14 cellular contexts compared by ENCODE assay signal in genomic region chr17:1731194-1731506, GRCh38. TPM values are rescaled to one million over a fixed set of nuclear protein-coding genes. Genes with fewer than 3 reads are reported as not detected.
DNase-seq lines count a peak whose midpoint lies in the region; ATAC-seq and TF ChIP-seq lines count a peak whose summit lies in the region.
"Had no signal": no experiment of that assay in that cellular context is flagged by ENCODE, and none has a peak within 500 bp of the region (broad histone marks: within the 10 kb centered on the region; RNA-seq: fewer than 3 reads in every experiment).

No MANE protein-coding gene starts in this region.

- ATAC-seq in GM21515 (IDR thresholded peaks at IDR 0.05; ENCODE audit: unreplicated experiment), result no peak
- ATAC-seq: activated CD4-positive, alpha-beta T cell treated with anti-CD3 and anti-CD28 coated beads for 36 hours had no signal

- H3K36me3 ChIP-seq in osteoblast (ENCODE audit: insufficient read depth, low read length) (peaks cover 24% of the 10 kb centered on the region), tibial artery (peaks cover 27 to 95% (median 80%) of the 10 kb centered on the region in 3 donors)
- H3K36me3 ChIP-seq: neural progenitor cell had no signal

- H3K79me2 ChIP-seq in osteoblast (ENCODE audit: insufficient read depth, low read length), result peaks cover 26% of the 10 kb centered on the region

- H3K36me3 Mint-ChIP-seq in HFFc6 (ENCODE audit: low read depth) (peaks cover 11% of the 10 kb centered on the region), MCF 10A (ENCODE audit: insufficient read depth, unreplicated experiment) (peaks cover 55% of the 10 kb centered on the region)
- H3K36me3 Mint-ChIP-seq: neural progenitor cell had no signal

- H3K27ac ChIP-seq in osteoblast (ENCODE audit: low read depth, low read length) (peak overlapping the region; percentile 48), tibial artery (peak overlapping the region; percentile 62 to 71)
- H3K27ac ChIP-seq: neural progenitor cell had no signal

- H3K27me3 ChIP-seq in osteoblast (ENCODE audit: insufficient read depth, low read length), result no peaks in the 10 kb centered on the region
- H3K27me3 ChIP-seq in tibial artery, result no peaks in the 10 kb centered on the region
- H3K27me3 ChIP-seq: neural progenitor cell had no signal

- no peak overlapping the region for H3K4me3 ChIP-seq in osteoblast (ENCODE audit: insufficient read depth, low read length)
- H3K4me3 ChIP-seq in tibial artery, result no peak overlapping the region
- H3K4me3 ChIP-seq: neural progenitor cell had no signal

- TF ChIP-seq CTCF in HFFc6 (IDR thresholded peaks at IDR 0.05) (no peak), MCF 10A (IDR thresholded peaks at IDR 0.05; ENCODE audit: unreplicated experiment) (no peak), osteoblast (IDR thresholded peaks at IDR 0.05; ENCODE audit: extremely low read depth, low read depth, low read length) (no peak), tibial artery (IDR thresholded peaks at IDR 0.05) (no peak)

- intact Hi-C loops in MCF 10A (cut with micrococcal nuclease), result loop anchor here (2.0 kb wide), 1 partner anchor 54 kb away; no protein-coding TSS in a partner anchor
- intact Hi-C loops in tibial artery (cut with DNase I; ENCODE audit: low total_unique reads), result no loop called here

- H3K27me3 Mint-ChIP-seq in HFFc6 (ENCODE audit: insufficient read depth) (peaks cover 4% of the 10 kb centered on the region), MCF 10A (ENCODE audit: insufficient read depth, unreplicated experiment) (no peaks in the 10 kb centered on the region)
- H3K27me3 Mint-ChIP-seq: activated CD4-positive, alpha-beta T cell treated with anti-CD3 and anti-CD28 coated beads for 36 hours had no signal

- H3K9me3 ChIP-seq in osteoblast (ENCODE audit: low read depth, low read length) (no peaks in the 10 kb centered on the region), tibial artery (no peaks in the 10 kb centered on the region)

- no peak overlapping the region for H3K4me2 ChIP-seq in osteoblast (ENCODE audit: insufficient read depth, low read length)
- H3K4me2 ChIP-seq: neural progenitor cell had no signal

- H3K4me1 ChIP-seq in osteoblast (ENCODE audit: insufficient read depth, low read length), result no peaks in the 10 kb centered on the region
- peaks cover 0 to 33% (median 11%) of the 10 kb centered on the region in 4 donors for H3K4me1 ChIP-seq in tibial artery
- H3K4me1 ChIP-seq: neural progenitor cell had no signal

- POLR2A ChIA-PET in MCF 10A (lab: Yijun Ruan, JAX), result interaction anchor here (0.7 to 5.2 kb wide), 8 partner anchors 14 to 62 kb away, joined by 3 to 26 read pairs (median 4); no protein-coding TSS in a partner anchor

- H2AFZ ChIP-seq in osteoblast (ENCODE audit: low read length), result no peak overlapping the region
- H2AFZ ChIP-seq: neural progenitor cell had no signal

- DNase-seq in HFFc6 (no peak), MCF 10A (ENCODE audit: unreplicated experiment) (no peak), osteoblast (ENCODE audit: insufficient read length, low spot score, missing footprints) (no peak), tibial artery (no peak), NCI-H1417 treated with DMSO at 0.1 percent for 48 hours (lab: John Stamatoyannopoulos, UW) (no peak), GM19240 (ENCODE audit: insufficient read length, low spot score) (no peak)
- DNase-seq in stimulated activated naive CD4-positive, alpha-beta T cell treated with Interleukin-2 at 50 U/mL for 16 hours (lab: John Stamatoyannopoulos, UW), result no peak
- DNase-seq: activated CD4-positive, alpha-beta T cell treated with anti-CD3 and anti-CD28 coated beads for 36 hours; activated CD8-positive, alpha-beta memory T cell treated with anti-CD3 and anti-CD28 coated beads, Interleukin-2, amount 50 U/mL, for 4 hours; GF-D8; kidney; NCI-H226 had no signal

- H3K4me3 Mint-ChIP-seq in HFFc6 (0 out of 2 replicates have a peak overlapping the region, but pooled peaks have one; percentile 25), MCF 10A (ENCODE audit: unreplicated experiment) (peak overlapping the region; percentile 47)
- H3K4me3 Mint-ChIP-seq: activated CD4-positive, alpha-beta T cell treated with anti-CD3 and anti-CD28 coated beads for 36 hours; neural progenitor cell had no signal

- CTCF ChIA-PET in MCF 10A (lab: Yijun Ruan, JAX), result interaction anchor here (0.6 to 5.2 kb wide), 7 partner anchors 10 to 151 kb away, joined by 3 to 23 read pairs (median 3); partner anchors contain the start of gene SERPINF2

- no peaks in the 10 kb centered on the region for H4K20me1 ChIP-seq in osteoblast (ENCODE audit: insufficient read depth, low read length)

- BruUV-seq in MCF 10A (replicated peaks; lab: Mats Ljungman, UMichigan), result no TSS peak

- H3K27ac Mint-ChIP-seq in HFFc6 (peak overlapping the region; percentile 90), MCF 10A (ENCODE audit: low read depth, unreplicated experiment) (peak overlapping the region; percentile 81)
- H3K27ac Mint-ChIP-seq: activated CD4-positive, alpha-beta T cell treated with anti-CD3 and anti-CD28 coated beads for 36 hours; neural progenitor cell had no signal

- H3K9me3 Mint-ChIP-seq in HFFc6, result no peaks in the 10 kb centered on the region
- H3K9me3 Mint-ChIP-seq in MCF 10A (ENCODE audit: unreplicated experiment), result no peaks in the 10 kb centered on the region
- H3K9me3 Mint-ChIP-seq: neural progenitor cell had no signal

- H3K4me1 Mint-ChIP-seq in HFFc6 (ENCODE audit: low read depth) (peaks cover 16% of the 10 kb centered on the region), MCF 10A (ENCODE audit: insufficient read depth, unreplicated experiment) (peaks cover 22% of the 10 kb centered on the region)

RNA-seq across cellular contexts. Expression of gene WDR81, which starts 6.6 kb away (rescaled TPM):
- 10 to 100 TPM; 12.5 to 18.1 (median 13.2) TPM for total RNA-seq in HFFc6 (2021; fragmentation: NEBNext Ultra II Directional; extraction: Animal tissue kit (Norgen Biotek cat#: 25700))
- total RNA-seq in MCF 10A (2022), result 17.4 and 19.4 TPM in 2 replicates
- 47.7 and 47.8 TPM in 2 replicates for total RNA-seq in osteoblast

RNA-seq across cellular contexts. Expression of gene SERPINF2, which starts 11.5 kb away (rescaled TPM):
- total RNA-seq in HFFc6 (2021; fragmentation: NEBNext Ultra II Directional; extraction: Animal tissue kit (Norgen Biotek cat#: 25700)), result not detected
- total RNA-seq in MCF 10A (2022), result 0.56 and 0.66 TPM in 2 replicates
- under 0.01 TPM in 1 of 2 replicates, not detected in the other for total RNA-seq in osteoblast

RNA-seq across cellular contexts. Expression of gene TLCD2, which starts 21.0 kb away (rescaled TPM):
- total RNA-seq in HFFc6 (2021; fragmentation: NEBNext Ultra II Directional; extraction: Animal tissue kit (Norgen Biotek cat#: 25700)), result 1 to 10 TPM; 2.7 to 3.8 (median 3.2) TPM
- total RNA-seq in MCF 10A (2022) (2.5 and 4.0 TPM in 2 replicates), osteoblast (4.7 TPM in 2 replicates)

RNA-seq across cellular contexts. Expression of gene SERPINF1, which starts 30.7 kb away (rescaled TPM):
- total RNA-seq in HFFc6 (2021; fragmentation: NEBNext Ultra II Directional; extraction: Animal tissue kit (Norgen Biotek cat#: 25700)), result 10 to 100 TPM; 12.0 to 46.8 (median 13.2) TPM
- total RNA-seq in MCF 10A (2022) (1.8 TPM in 1 of 2 replicates, not detected in the other), osteoblast (309 and 314 TPM in 2 replicates)

RNA-seq across cellular contexts. Expression of gene PRPF8, which starts 46.5 kb away (rescaled TPM):
- total RNA-seq in HFFc6 (2021; fragmentation: NEBNext Ultra II Directional; extraction: Animal tissue kit (Norgen Biotek cat#: 25700)), result 100 to 1,000 TPM; 224 to 285 (median 248) TPM
- total RNA-seq in MCF 10A (2022) (239 and 261 TPM in 2 replicates), osteoblast (107 and 111 TPM in 2 replicates)
